3 cellular contexts compared by ENCODE assay signal in the genomic region with DNA sequence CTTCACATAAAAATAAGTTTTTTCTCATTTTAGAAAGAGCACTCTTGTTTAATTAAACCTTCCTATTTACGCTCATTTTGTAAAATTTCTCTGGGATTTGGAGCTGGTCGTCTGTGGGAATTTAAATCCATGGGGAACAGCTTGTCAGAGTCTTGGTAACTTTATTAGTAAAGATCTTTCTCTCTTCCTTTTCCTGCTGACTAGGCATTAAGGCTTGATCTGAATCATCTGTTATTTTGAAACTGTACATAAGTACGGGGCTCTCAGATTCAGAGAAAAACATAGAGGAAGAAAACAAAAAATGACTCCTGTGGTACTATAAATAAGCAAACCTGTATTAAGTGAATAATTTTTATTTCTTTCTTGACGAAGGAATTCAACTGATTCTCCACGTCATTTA.
A peak's percentile ranks its signal among the peaks of the same experiment; 100 is the strongest.
TF ChIP-seq lines count a peak whose summit lies in the region.

No MANE protein-coding gene starts in this region.

TF ChIP-seq in A549, 52 proteins besides CTCF, POLR2A, EP300 and RAD21:
- TF ChIP-seq TP53 (CRISPR knock-in tag; IDR thresholded peaks at IDR 0.05) (no peak), JUN (IDR thresholded peaks at IDR 0.05) (no peak), ZFP36 (IDR thresholded peaks at IDR 0.05; ENCODE audit: borderline replicate concordance, partially characterized antibody) (no peak), MAFK (IDR thresholded peaks at IDR 0.05; ENCODE audit: partially characterized antibody) (peak; percentile 84), ZC3H11A (IDR thresholded peaks at IDR 0.05) (no peak), EHMT2 (IDR thresholded peaks at IDR 0.05; ENCODE audit: low read depth) (no peak)
TF ChIP-seq in A549: peak in this region for 1.

TF ChIP-seq in IMR-90, 13 proteins besides CTCF, POLR2A, EP300 and RAD21:
- TF ChIP-seq MXI1 (IDR thresholded peaks at IDR 0.05; ENCODE audit: borderline replicate concordance, low read depth, low read length): no peak
- peak; percentile 80 for TF ChIP-seq MAFK (IDR thresholded peaks at IDR 0.05; ENCODE audit: low read depth, low read length)

TF ChIP-seq in H1, 55 proteins besides CTCF, POLR2A, EP300 and RAD21:
- TF ChIP-seq TBP (IDR thresholded peaks at IDR 0.05; ENCODE audit: low read depth, low read length): no peak
- peak; percentile 17; the same call in 1 of the 2 replicates for TF ChIP-seq MAFK (IDR thresholded peaks at IDR 0.05; ENCODE audit: low read depth, low read length)
- TF ChIP-seq, protein P1, sequence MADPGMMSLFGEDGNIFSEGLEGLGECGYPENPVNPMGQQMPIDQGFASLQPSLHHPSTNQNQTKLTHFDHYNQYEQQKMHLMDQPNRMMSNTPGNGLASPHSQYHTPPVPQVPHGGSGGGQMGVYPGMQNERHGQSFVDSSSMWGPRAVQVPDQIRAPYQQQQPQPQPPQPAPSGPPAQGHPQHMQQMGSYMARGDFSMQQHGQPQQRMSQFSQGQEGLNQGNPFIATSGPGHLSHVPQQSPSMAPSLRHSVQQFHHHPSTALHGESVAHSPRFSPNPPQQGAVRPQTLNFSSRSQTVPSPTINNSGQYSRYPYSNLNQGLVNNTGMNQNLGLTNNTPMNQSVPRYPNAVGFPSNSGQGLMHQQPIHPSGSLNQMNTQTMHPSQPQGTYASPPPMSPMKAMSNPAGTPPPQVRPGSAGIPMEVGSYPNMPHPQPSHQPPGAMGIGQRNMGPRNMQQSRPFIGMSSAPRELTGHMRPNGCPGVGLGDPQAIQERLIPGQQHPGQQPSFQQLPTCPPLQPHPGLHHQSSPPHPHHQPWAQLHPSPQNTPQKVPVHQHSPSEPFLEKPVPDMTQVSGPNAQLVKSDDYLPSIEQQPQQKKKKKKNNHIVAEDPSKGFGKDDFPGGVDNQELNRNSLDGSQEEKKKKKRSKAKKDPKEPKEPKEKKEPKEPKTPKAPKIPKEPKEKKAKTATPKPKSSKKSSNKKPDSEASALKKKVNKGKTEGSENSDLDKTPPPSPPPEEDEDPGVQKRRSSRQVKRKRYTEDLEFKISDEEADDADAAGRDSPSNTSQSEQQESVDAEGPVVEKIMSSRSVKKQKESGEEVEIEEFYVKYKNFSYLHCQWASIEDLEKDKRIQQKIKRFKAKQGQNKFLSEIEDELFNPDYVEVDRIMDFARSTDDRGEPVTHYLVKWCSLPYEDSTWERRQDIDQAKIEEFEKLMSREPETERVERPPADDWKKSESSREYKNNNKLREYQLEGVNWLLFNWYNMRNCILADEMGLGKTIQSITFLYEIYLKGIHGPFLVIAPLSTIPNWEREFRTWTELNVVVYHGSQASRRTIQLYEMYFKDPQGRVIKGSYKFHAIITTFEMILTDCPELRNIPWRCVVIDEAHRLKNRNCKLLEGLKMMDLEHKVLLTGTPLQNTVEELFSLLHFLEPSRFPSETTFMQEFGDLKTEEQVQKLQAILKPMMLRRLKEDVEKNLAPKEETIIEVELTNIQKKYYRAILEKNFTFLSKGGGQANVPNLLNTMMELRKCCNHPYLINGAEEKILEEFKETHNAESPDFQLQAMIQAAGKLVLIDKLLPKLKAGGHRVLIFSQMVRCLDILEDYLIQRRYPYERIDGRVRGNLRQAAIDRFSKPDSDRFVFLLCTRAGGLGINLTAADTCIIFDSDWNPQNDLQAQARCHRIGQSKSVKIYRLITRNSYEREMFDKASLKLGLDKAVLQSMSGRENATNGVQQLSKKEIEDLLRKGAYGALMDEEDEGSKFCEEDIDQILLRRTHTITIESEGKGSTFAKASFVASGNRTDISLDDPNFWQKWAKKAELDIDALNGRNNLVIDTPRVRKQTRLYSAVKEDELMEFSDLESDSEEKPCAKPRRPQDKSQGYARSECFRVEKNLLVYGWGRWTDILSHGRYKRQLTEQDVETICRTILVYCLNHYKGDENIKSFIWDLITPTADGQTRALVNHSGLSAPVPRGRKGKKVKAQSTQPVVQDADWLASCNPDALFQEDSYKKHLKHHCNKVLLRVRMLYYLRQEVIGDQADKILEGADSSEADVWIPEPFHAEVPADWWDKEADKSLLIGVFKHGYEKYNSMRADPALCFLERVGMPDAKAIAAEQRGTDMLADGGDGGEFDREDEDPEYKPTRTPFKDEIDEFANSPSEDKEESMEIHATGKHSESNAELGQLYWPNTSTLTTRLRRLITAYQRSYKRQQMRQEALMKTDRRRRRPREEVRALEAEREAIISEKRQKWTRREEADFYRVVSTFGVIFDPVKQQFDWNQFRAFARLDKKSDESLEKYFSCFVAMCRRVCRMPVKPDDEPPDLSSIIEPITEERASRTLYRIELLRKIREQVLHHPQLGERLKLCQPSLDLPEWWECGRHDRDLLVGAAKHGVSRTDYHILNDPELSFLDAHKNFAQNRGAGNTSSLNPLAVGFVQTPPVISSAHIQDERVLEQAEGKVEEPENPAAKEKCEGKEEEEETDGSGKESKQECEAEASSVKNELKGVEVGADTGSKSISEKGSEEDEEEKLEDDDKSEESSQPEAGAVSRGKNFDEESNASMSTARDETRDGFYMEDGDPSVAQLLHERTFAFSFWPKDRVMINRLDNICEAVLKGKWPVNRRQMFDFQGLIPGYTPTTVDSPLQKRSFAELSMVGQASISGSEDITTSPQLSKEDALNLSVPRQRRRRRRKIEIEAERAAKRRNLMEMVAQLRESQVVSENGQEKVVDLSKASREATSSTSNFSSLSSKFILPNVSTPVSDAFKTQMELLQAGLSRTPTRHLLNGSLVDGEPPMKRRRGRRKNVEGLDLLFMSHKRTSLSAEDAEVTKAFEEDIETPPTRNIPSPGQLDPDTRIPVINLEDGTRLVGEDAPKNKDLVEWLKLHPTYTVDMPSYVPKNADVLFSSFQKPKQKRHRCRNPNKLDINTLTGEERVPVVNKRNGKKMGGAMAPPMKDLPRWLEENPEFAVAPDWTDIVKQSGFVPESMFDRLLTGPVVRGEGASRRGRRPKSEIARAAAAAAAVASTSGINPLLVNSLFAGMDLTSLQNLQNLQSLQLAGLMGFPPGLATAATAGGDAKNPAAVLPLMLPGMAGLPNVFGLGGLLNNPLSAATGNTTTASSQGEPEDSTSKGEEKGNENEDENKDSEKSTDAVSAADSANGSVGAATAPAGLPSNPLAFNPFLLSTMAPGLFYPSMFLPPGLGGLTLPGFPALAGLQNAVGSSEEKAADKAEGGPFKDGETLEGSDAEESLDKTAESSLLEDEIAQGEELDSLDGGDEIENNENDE (IDR thresholded peaks at IDR 0.05; ENCODE audit: insufficient replicate concordance, low read length): no peak
- TF ChIP-seq CHD2 (IDR thresholded peaks at IDR 0.05; ENCODE audit: low read length): no peak
- no peak for TF ChIP-seq RFX5 (IDR thresholded peaks at IDR 0.05; ENCODE audit: borderline replicate concordance, low read depth, low read length)
- no peak for TF ChIP-seq SP2 (IDR thresholded peaks at IDR 0.05; ENCODE audit: low read length)
